In genomic region chr15:66703540-66703941, GRCh38 we compare ENCODE assay signal across 8 cellular contexts. TPM values are rescaled to one million over a fixed set of nuclear protein-coding genes. Genes with fewer than 3 reads are reported as not detected.
DNase-seq lines count a peak whose midpoint lies in the region; ATAC-seq and TF ChIP-seq lines count a peak whose summit lies in the region.

No MANE protein-coding gene starts in this region.

- no peak overlapping the region for H3K4me3 Mint-ChIP-seq in activated CD8-positive, alpha-beta memory T cell treated with anti-CD3 and anti-CD28 coated beads, Interleukin-2, amount 10 ng/mL, durations not matched to agents 7 days and 5 days

- H3K4me3 ChIP-seq in SK-N-MC = peak overlapping the region; percentile 97
- peak overlapping the region; percentile 57 to 72 (median 66) for H3K4me3 ChIP-seq in sigmoid colon

- WGBS in sigmoid colon, 2 donors = 0 to 1% methylated on average over 59 of the region's 59 CpGs

- peaks cover 17% of the 10 kb centered on the region for H3K4me1 Mint-ChIP-seq in activated CD8-positive, alpha-beta memory T cell treated with anti-CD3 and anti-CD28 coated beads, Interleukin-2, amount 10 ng/mL, durations not matched to agents 7 days and 5 days

- H3K9me3 Mint-ChIP-seq in activated CD8-positive, alpha-beta memory T cell treated with anti-CD3 and anti-CD28 coated beads, Interleukin-2, amount 10 ng/mL, durations not matched to agents 7 days and 5 days (ENCODE audit: low read depth) = no peaks in the 10 kb centered on the region

- no peak for TF ChIP-seq EP300 in sigmoid colon (IDR thresholded peaks at IDR 0.05)

- H3K36me3 ChIP-seq in SK-N-MC (ENCODE audit: insufficient read depth, low read length) = no peaks in the 10 kb centered on the region
- H3K36me3 ChIP-seq in sigmoid colon = no peaks in the 10 kb centered on the region

- 0 out of 2 replicates have a peak overlapping the region, but pooled peaks have one; percentile 25 for H3K27ac ChIP-seq in SK-N-MC
- H3K27ac ChIP-seq in sigmoid colon = peak overlapping the region; percentile 87 to 92 (median 88)

- no peaks in the 10 kb centered on the region for H3K9me3 ChIP-seq in SK-N-MC (ENCODE audit: low read depth, low read length)
- H3K9me3 ChIP-seq in sigmoid colon = no peaks in the 10 kb centered on the region

- H3K4me1 ChIP-seq in sigmoid colon = peaks cover 0 to 65% (median 55%) of the 10 kb centered on the region in 4 donors

- peaks cover 29% of the 10 kb centered on the region for H3K27me3 Mint-ChIP-seq in activated CD8-positive, alpha-beta memory T cell treated with anti-CD3 and anti-CD28 coated beads, Interleukin-2, amount 10 ng/mL, durations not matched to agents 7 days and 5 days

- H3K27me3 ChIP-seq in sigmoid colon = no peaks in the 10 kb centered on the region

- CTCF ChIA-PET in activated CD8-positive, alpha-beta memory T cell treated with anti-CD3 and anti-CD28 coated beads, Interleukin-2, amount 10 ng/mL, durations not matched to agents 7 days and 5 days (lab: Charles Lee) = interaction anchor here (1.1 to 3.6 kb wide), 6 partner anchors 8 to 149 kb away, joined by 3 to 11 read pairs (median 4); no protein-coding TSS in a partner anchor

- no peak for TF ChIP-seq POLR2A in sigmoid colon (IDR thresholded peaks at IDR 0.05)

- H3K36me3 Mint-ChIP-seq in activated CD8-positive, alpha-beta memory T cell treated with anti-CD3 and anti-CD28 coated beads, Interleukin-2, amount 10 ng/mL, durations not matched to agents 7 days and 5 days = no peaks in the 10 kb centered on the region

- no peak for TF ChIP-seq CTCF in sigmoid colon (IDR thresholded peaks at IDR 0.05)

- peak; percentile 61 for DNase-seq in activated CD8-positive, alpha-beta memory T cell treated with anti-CD3 and anti-CD28 coated beads, Interleukin-2, amount 50 U/mL, for 48 hours
- DNase-seq in activated CD8-positive, alpha-beta memory T cell treated with anti-CD3 and anti-CD28 coated beads, Interleukin-2, amount 10 ng/mL, durations not matched to agents 7 days and 5 days = no peak
- no peak for DNase-seq in SK-N-MC (ENCODE audit: low read depth, low spot score)
- DNase-seq in germinal center (ENCODE audit: low spot score) = peak; percentile 35
- no peak for DNase-seq in sigmoid colon

- H3K9ac ChIP-seq in SK-N-MC (ENCODE audit: insufficient read length) = peak overlapping the region; percentile 87

- no peak overlapping the region for H3K27ac Mint-ChIP-seq in activated CD8-positive, alpha-beta memory T cell treated with anti-CD3 and anti-CD28 coated beads, Interleukin-2, amount 10 ng/mL, durations not matched to agents 7 days and 5 days

- no peak for ATAC-seq in activated CD8-positive, alpha-beta memory T cell treated with anti-CD3 and anti-CD28 coated beads, Interleukin-2, amount 10 ng/mL, durations not matched to agents 7 days and 5 days
- no peak for ATAC-seq in HG03442 (IDR thresholded peaks at IDR 0.05; ENCODE audit: unreplicated experiment)
- ATAC-seq in GM21526 (IDR thresholded peaks at IDR 0.05; ENCODE audit: low FRiP score, unreplicated experiment) = no peak
- ATAC-seq in HG02870 (IDR thresholded peaks at IDR 0.05; ENCODE audit: unreplicated experiment) = no peak

- intact Hi-C loops in sigmoid colon (cut with DNase I) = loop anchor here (2.0 kb wide), 1 partner anchor 71 kb away; no protein-coding TSS in a partner anchor

RNA-seq across cellular contexts. Expression of gene SMAD6, which starts 1.5 kb away (rescaled TPM):
- under 1 TPM; 0.14 to 0.29 TPM for total RNA-seq in activated CD8-positive, alpha-beta memory T cell treated with anti-CD3 and anti-CD28 coated beads, Interleukin-2, amount 10 ng/mL, durations not matched to agents 7 days and 5 days
- total RNA-seq in sigmoid colon = 1 to 10 TPM; 4.8 to 8.0 (median 5.8) TPM
- polyA plus RNA-seq in sigmoid colon = 1 to 10 TPM; 1.8 to 9.2 (median 1.8) TPM

Comparison
In these comparisons a context has a peak if more than half of its experiments do, and no peak if none do; other contexts are left out.
1. DNase-seq: peak in activated CD8-positive, alpha-beta memory T cell treated with anti-CD3 and anti-CD28 coated beads, Interleukin-2, amount 50 U/mL, for 48 hours (single experiment) and germinal center (single experiment); none in activated CD8-positive, alpha-beta memory T cell treated with anti-CD3 and anti-CD28 coated beads, Interleukin-2, amount 10 ng/mL, durations not matched to agents 7 days and 5 days (single experiment), SK-N-MC (single experiment) and sigmoid colon (single experiment).
2. RNA of gene SMAD6, which starts 1.5 kb away (total RNA-seq): 4.8 to 8.0 TPM in sigmoid colon; 0.14 to 0.29 TPM in activated CD8-positive, alpha-beta memory T cell treated with anti-CD3 and anti-CD28 coated beads, Interleukin-2, amount 10 ng/mL, durations not matched to agents 7 days and 5 days; every median in the first group is over 4 times any median in the second.